32 cellular contexts compared by ENCODE assay signal in the genomic region with DNA sequence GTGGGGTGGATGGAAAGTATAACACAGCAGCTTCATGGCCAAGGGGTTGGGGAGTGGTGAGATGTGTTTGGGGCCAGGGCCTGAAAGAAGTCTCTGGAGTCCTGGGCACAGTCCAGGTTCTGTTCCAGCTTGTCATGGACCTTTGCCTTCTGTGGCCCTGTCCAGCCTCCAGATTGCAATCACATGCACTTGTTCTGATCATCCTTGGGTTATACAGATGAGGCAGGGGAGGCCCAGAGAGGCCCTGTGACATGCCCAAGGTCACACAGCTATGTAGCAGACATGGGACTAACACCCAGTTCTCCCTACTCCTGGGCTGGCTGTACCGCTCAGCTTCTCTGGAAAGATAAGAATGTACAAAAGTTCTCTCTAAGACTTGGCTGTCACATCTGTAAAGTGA. TPM values are rescaled to one million over a fixed set of nuclear protein-coding genes. Genes with fewer than 3 reads are reported as not detected.
"Had no signal": no experiment of that assay in that cellular context is flagged by ENCODE, and none has a peak within 500 bp of the region (broad histone marks: within the 10 kb centered on the region; RNA-seq: fewer than 3 reads in every experiment).

No MANE protein-coding gene starts in this region.

- H3K4me2 ChIP-seq: KMS-11, SK-N-SH had no signal

- H3K9ac ChIP-seq: KMS-11, SK-N-SH had no signal

- H3K36me3 ChIP-seq: adrenal gland, SJSA1 had no signal

- H3K27ac ChIP-seq: adrenal gland, KMS-11, SJSA1 had no signal

- ATAC-seq: activated CD8-positive, alpha-beta T cell treated with anti-CD3 and anti-CD28 coated beads for 36 hours; activated naive CD4-positive, alpha-beta T cell treated with anti-CD3 and anti-CD28 coated beads, Interleukin-2, amount 50 U/mL, for 72 hours; activated T-cell treated with anti-CD3 and anti-CD28 coated beads, Interleukin-2, amount 50 U/mL, for 72 hours; activated T-helper 17 cell treated with anti-CD3 and anti-CD28 coated beads, Interleukin-2, amount 50 U/mL, for 72 hours; Panc1 had no signal

- H3K27me3 ChIP-seq: adrenal gland, SJSA1 had no signal

- H3K4me3 ChIP-seq: adrenal gland, SJSA1 had no signal

- H3K4me1 ChIP-seq: adrenal gland, SJSA1 had no signal

- DNase-seq: activated CD4-positive, alpha-beta T cell treated with anti-CD3 and anti-CD28 coated beads, Interleukin-2, amount 10 ng/mL, durations not matched to agents 24 days and 14 days; activated CD4-positive, alpha-beta T cell treated with anti-CD3 and anti-CD28 coated beads, Interleukin-2, amount 50 U/mL, for 4 hours; activated CD8-positive, alpha-beta T cell treated with anti-CD3 and anti-CD28 coated beads for 36 hours; activated gamma-delta T cell; activated naive CD4-positive, alpha-beta T cell treated with Interleukin-2 at 50 U/mL for 16 hours; activated T-cell treated with anti-CD3 and anti-CD28 coated beads, Interleukin-2, amount 50 U/mL, for 1 hour; activated T-cell treated with anti-CD3 and anti-CD28 coated beads, Interleukin-2, amount 50 U/mL, for 72 hours; anterior cingulate cortex; central memory CD4-positive, alpha-beta T cell; NCI-H1092 treated with DMSO at 0.1 percent for 48 hours; NCI-H1417; NCI-H146; NCI-H187; NCI-H2029 treated with DMSO at 0.1 percent for 48 hours; NCI-H2107; NCI-H2171; NCI-H2227 treated with DMSO at 0.1 percent for 48 hours; NCI-H446; NCI-H69; SHP77 treated with DMSO at 0.1 percent for 48 hours; SK-N-SH had no signal

- H3K9me3 ChIP-seq: adrenal gland, SJSA1, SK-N-SH had no signal

- FAIRE-seq: TTC549 had no signal

RNA-seq across cellular contexts. Expression of gene VWA2, which starts 11.7 kb away (rescaled TPM):
- total RNA-seq: activated CD4-positive, alpha-beta T cell treated with anti-CD3 and anti-CD28 coated beads, Interleukin-2, amount 10 ng/mL, durations not matched to agents 24 days and 14 days; activated CD8-positive, alpha-beta memory T cell treated with anti-CD3 and anti-CD28 coated beads for 36 hours; activated CD8-positive, alpha-beta T cell treated with anti-CD3 and anti-CD28 coated beads for 36 hours; activated T-cell treated with anti-CD3 and anti-CD28 coated beads, Interleukin-2, amount 50 U/mL, for 72 hours; activated T-helper 17 cell treated with anti-CD3 and anti-CD28 coated beads, Interleukin-2, amount 50 U/mL, for 72 hours; LHCN-M2; M059J; RPMI7951; SJSA1 had no signal
- polyA plus RNA-seq: adrenal gland, SK-N-SH had no signal
